ENCODE assay signal across 10 cellular contexts in genomic region chr1:172185206-172185605, GRCh38.
DNase-seq lines count a peak whose midpoint lies in the region; ATAC-seq and TF ChIP-seq lines count a peak whose summit lies in the region.
"Had no signal": no experiment of that assay in that cellular context is flagged by ENCODE, and none has a peak within 500 bp of the region (broad histone marks: within the 10 kb centered on the region; RNA-seq: fewer than 3 reads in every experiment).

No MANE protein-coding gene starts in this region.

- H3K36me3 Mint-ChIP-seq in brain, result peaks cover 18% of the 10 kb centered on the region

- ATAC-seq in GM21447 (IDR thresholded peaks at IDR 0.05; ENCODE audit: unreplicated experiment), result peak; percentile 53
- ATAC-seq in HG03469 (IDR thresholded peaks at IDR 0.05; ENCODE audit: unreplicated experiment), result peak; percentile 59
- ATAC-seq: upper lobe of right lung had no signal

- H3K27me3 Mint-ChIP-seq in brain, result no peaks in the 10 kb centered on the region
- H3K27me3 Mint-ChIP-seq: central memory CD8-positive, alpha-beta T cell had no signal

- peaks cover 0 to 10% (median 5%) of the 10 kb centered on the region in 5 experiments for H3K9me3 Mint-ChIP-seq in brain
- H3K9me3 Mint-ChIP-seq: central memory CD8-positive, alpha-beta T cell had no signal

- H3K36me3 ChIP-seq in GM06990 (ENCODE audit: control insufficient read depth, insufficient read depth, low read length), result no peaks in the 10 kb centered on the region
- no peaks in the 10 kb centered on the region for H3K36me3 ChIP-seq in prostate gland
- H3K36me3 ChIP-seq: upper lobe of right lung had no signal

- H3K27me3 ChIP-seq in GM06990 (replicated peaks; ENCODE audit: control insufficient read depth, insufficient read depth, low read length) (no peaks in the 10 kb centered on the region), prostate gland (replicated peaks; ENCODE audit: insufficient read depth) (no peaks in the 10 kb centered on the region)
- H3K27me3 ChIP-seq: upper lobe of right lung had no signal

- H3K27ac Mint-ChIP-seq in brain, result peak overlapping the region in 3 of 5 experiments; percentile 59 to 89 (median 84)

- no peaks in the 10 kb centered on the region for H3K4me1 ChIP-seq in prostate gland (replicated peaks)

- H3K4me3 Mint-ChIP-seq in brain, result peak overlapping the region in 2 of 5 experiments; percentile 31 to 54
- H3K4me3 Mint-ChIP-seq: central memory CD8-positive, alpha-beta T cell had no signal

- no peaks in the 10 kb centered on the region for H3K9me3 ChIP-seq in prostate gland
- H3K9me3 ChIP-seq: upper lobe of right lung had no signal

- TF ChIP-seq POLR2A in prostate gland (IDR thresholded peaks at IDR 0.05), result no peak

- H3K4me3 ChIP-seq in GM06990 (replicated peaks; ENCODE audit: low read depth, low read length), result no peak overlapping the region
- no peak overlapping the region for H3K4me3 ChIP-seq in prostate gland
- H3K4me3 ChIP-seq: upper lobe of right lung had no signal

- DNase-seq in GM06990 (ENCODE audit: extremely low read depth, insufficient read length) (peak; percentile 19), GM03348 (ENCODE audit: low spot score) (no peak), prostate gland (ENCODE audit: low spot score) (no peak), Kasumi-1 (lab: John Stamatoyannopoulos, UW) (no peak), NCI-H524 treated with DMSO at 0.1 percent for 48 hours (lab: John Stamatoyannopoulos, UW) (no peak)
- DNase-seq: upper lobe of right lung had no signal

- no peak for TF ChIP-seq CTCF in GM06990 (IDR thresholded peaks at IDR 0.05; ENCODE audit: insufficient read depth, low read length, poor library complexity, severe bottlenecking)
- TF ChIP-seq CTCF in brain (conservative IDR thresholded peaks at IDR 0.05), result no peak
- no peak for TF ChIP-seq CTCF in prostate gland (IDR thresholded peaks at IDR 0.05)

- H3K4me1 Mint-ChIP-seq in brain, result peaks cover 40% of the 10 kb centered on the region

- intact Hi-C loops in prostate gland (cut with DNase I), result no loop called here

- H3K27ac ChIP-seq in prostate gland, result no peak overlapping the region
- H3K27ac ChIP-seq: upper lobe of right lung had no signal
